ENCODE assay signal across 1 cellular context in genomic region chr4:3074846-3075651, GRCh38.
TF ChIP-seq lines count a peak whose summit lies in the region.

No MANE protein-coding gene starts in this region.

TF ChIP-seq in GM12878, 131 proteins besides CTCF, POLR2A, EP300 and RAD21 (continued from another document):
- TF ChIP-seq MLLT1 (IDR thresholded peaks at IDR 0.05) = no peak
- TF ChIP-seq REST (IDR thresholded peaks at IDR 0.05; ENCODE audit: low read depth, low read length) = 0 out of 2 replicates have a peak, but pooled peaks have one; percentile 1
- peak; percentile 83; the same call in 1 of the 2 replicates for TF ChIP-seq TAF1 (IDR thresholded peaks at IDR 0.05; ENCODE audit: borderline replicate concordance, low read depth, low read length)
- TF ChIP-seq JUNB (IDR thresholded peaks at IDR 0.05) = 0 out of 2 replicates have a peak, but pooled peaks have one; percentile 7
- peak; percentile 2; the same call in 1 of the 2 replicates for TF ChIP-seq BCL11A (IDR thresholded peaks at IDR 0.05; ENCODE audit: low read depth, low read length)
- TF ChIP-seq EGR1 (IDR thresholded peaks at IDR 0.05; ENCODE audit: borderline replicate concordance in 1 of 2, low read depth in 2 of 2, low read length in 2 of 2) = peak in 1 of 2 experiments; percentile 69; a peak in 2 of 3 replicates
- TF ChIP-seq STAT1 (conservative IDR thresholded peaks at IDR 0.05) = 0 out of 2 replicates have a peak, but pooled peaks have one; percentile 20
- no peak for TF ChIP-seq E2F4 (IDR thresholded peaks at IDR 0.05; ENCODE audit: low read depth, low read length)
- peak; percentile 48; the same call in 1 of the 2 replicates for TF ChIP-seq YY1 (IDR thresholded peaks at IDR 0.05; ENCODE audit: low read depth, low read length)
- peak; percentile 71; the same call in 1 of the 2 replicates for TF ChIP-seq SPI1 (IDR thresholded peaks at IDR 0.05; ENCODE audit: borderline replicate concordance, insufficient read depth, low read depth, low read length)
- no peak for TF ChIP-seq ZNF217 (IDR thresholded peaks at IDR 0.05)
- peak; percentile 83; the same call in 1 of the 2 replicates for TF ChIP-seq SMAD5 (IDR thresholded peaks at IDR 0.05; ENCODE audit: low read depth)
- peak; percentile 20; the same call in 1 of the 2 replicates for TF ChIP-seq POLR2AphosphoS2 (IDR thresholded peaks at IDR 0.05; ENCODE audit: low read depth, low read length)
- TF ChIP-seq ATF7 (IDR thresholded peaks at IDR 0.05; ENCODE audit: low read depth) = peak; percentile 89
- 0 out of 2 replicates have a peak, but pooled peaks have one; percentile 16 for TF ChIP-seq BACH1 (IDR thresholded peaks at IDR 0.05; ENCODE audit: borderline replicate concordance)
- TF ChIP-seq ZNF207 (IDR thresholded peaks at IDR 0.05; ENCODE audit: borderline replicate concordance) = 0 out of 2 replicates have a peak, but pooled peaks have one; percentile 32
- TF ChIP-seq POLR2AphosphoS5 (IDR thresholded peaks at IDR 0.05; ENCODE audit: low read length) = peak; percentile 91
- TF ChIP-seq ZNF274 (IDR thresholded peaks at IDR 0.05; ENCODE audit: insufficient read depth, insufficient read length) = no peak
- peak; percentile 44; the same call in 1 of the 2 replicates for TF ChIP-seq CREM (IDR thresholded peaks at IDR 0.05; ENCODE audit: low read depth)
- peak; percentile 51; the same call in 1 of the 3 replicates for TF ChIP-seq POU2F2 (IDR thresholded peaks at IDR 0.05; ENCODE audit: borderline replicate concordance, low read depth, low read length)
- TF ChIP-seq NBN (IDR thresholded peaks at IDR 0.05) = 0 out of 2 replicates have a peak, but pooled peaks have one; percentile 18
- peak; percentile 56 for TF ChIP-seq CHD2 (IDR thresholded peaks at IDR 0.05; ENCODE audit: borderline replicate concordance, low read depth, low read length)
- no peak for TF ChIP-seq RELA (IDR thresholded peaks at IDR 0.05; ENCODE audit: borderline replicate concordance, partially characterized antibody)
- TF ChIP-seq NR2C2 (IDR thresholded peaks at IDR 0.05; ENCODE audit: borderline replicate concordance, control insufficient read depth, insufficient read length, low read depth) = no peak
TF ChIP-seq in GM12878: peak in this region for 20.
